8 cellular contexts compared by ENCODE assay signal in genomic region chr1:17538428-17539130, GRCh38. TPM values are rescaled to one million over a fixed set of nuclear protein-coding genes. Genes with fewer than 3 reads are reported as not detected.
DNase-seq lines count a peak whose midpoint lies in the region; ATAC-seq and TF ChIP-seq lines count a peak whose summit lies in the region.

No MANE protein-coding gene starts in this region.

- no peak overlapping the region for H3K4me3 ChIP-seq in left lung

- H3K4me1 ChIP-seq in left lung: peaks cover 5 to 24% of the 10 kb centered on the region in 2 donors

- no peaks in the 10 kb centered on the region for H3K9me3 ChIP-seq in left lung

- peaks cover 0 to 49% of the 10 kb centered on the region in 2 donors for H3K27me3 ChIP-seq in left lung

- H3K36me3 ChIP-seq in left lung: no peaks in the 10 kb centered on the region

- ATAC-seq in left lung: peak; percentile 8
- ATAC-seq in GM21786 (IDR thresholded peaks at IDR 0.05; ENCODE audit: unreplicated experiment): no peak

- intact Hi-C loops in left lung (cut with DNase I): no loop called here

- H3K27ac ChIP-seq in left lung: no peak overlapping the region
- H3K27ac ChIP-seq in temporal lobe (ENCODE audit: low read depth, low read length): peak overlapping the region; percentile 56

- DNase-seq in DMS79 treated with DMSO at 0.1 percent for 48 hours (lab: John Stamatoyannopoulos, UW): peak; percentile 24
- DNase-seq in DMS79 (lab: John Stamatoyannopoulos, UW): no peak
- peak; percentile 56 for DNase-seq in amniotic epithelial cell (ENCODE audit: low read depth)
- DNase-seq in left lung: no peak
- no peak for DNase-seq in NCI-H345 treated with DMSO at 0.1 percent for 48 hours (lab: John Stamatoyannopoulos, UW; ENCODE audit: unreplicated experiment)
- no peak for DNase-seq in globus pallidus (ENCODE audit: low spot score)

- TF ChIP-seq CTCF in left lung (IDR thresholded peaks at IDR 0.05): no peak

RNA-seq across cellular contexts. Expression of gene ARHGEF10L, which starts 0.9 kb away (rescaled TPM):
- total RNA-seq in left lung (10 to 100 TPM; 26.5 to 39.6 TPM), temporal lobe (20.9 TPM)

Comparison
In these comparisons a context has a peak if more than half of its experiments do, and no peak if none do; other contexts are left out.
1. DNase-seq: peak in DMS79 treated with DMSO at 0.1 percent for 48 hours (single experiment) and amniotic epithelial cell (single experiment); none in DMS79 (single experiment), left lung (0 of 2), NCI-H345 treated with DMSO at 0.1 percent for 48 hours (single experiment) and globus pallidus (single experiment).